15 cellular contexts compared by ENCODE assay signal in genomic region chr11:93605638-93606037, GRCh38. TPM values are rescaled to one million over a fixed set of nuclear protein-coding genes. Genes with fewer than 3 reads are reported as not detected.
DNase-seq lines count a peak whose midpoint lies in the region; ATAC-seq and TF ChIP-seq lines count a peak whose summit lies in the region.
"Had no signal": no experiment of that assay in that cellular context is flagged by ENCODE, and none has a peak within 500 bp of the region (broad histone marks: within the 10 kb centered on the region; RNA-seq: fewer than 3 reads in every experiment).

No MANE protein-coding gene starts in this region.

- H3K27ac ChIP-seq in PC-9 (no peak overlapping the region), neural cell (ENCODE audit: low read length) (peak overlapping the region; percentile 73)
- H3K27ac ChIP-seq: 22Rv1, A549, C4-2B had no signal

- intact Hi-C loops in PC-9 (cut with micrococcal nuclease; ENCODE audit: unreplicated experiment) = no loop called here

- H3K36me3 ChIP-seq in PC-9 (ENCODE audit: low read depth) (no peaks in the 10 kb centered on the region), neural cell (ENCODE audit: insufficient read depth, low read length) (no peaks in the 10 kb centered on the region)
- H3K36me3 ChIP-seq: HAP-1 had no signal

- H3K4me2 ChIP-seq in PC-9 (no peak overlapping the region), neural cell (ENCODE audit: low read length) (peak overlapping the region; percentile 57)
- H3K4me2 ChIP-seq: A549 had no signal

- H3K79me2 ChIP-seq in PC-9 (ENCODE audit: low read depth) (no peaks in the 10 kb centered on the region), neural cell (replicated peaks; ENCODE audit: insufficient read depth, low read length) (no peaks in the 10 kb centered on the region)

- H3K4me1 ChIP-seq in PC-9 (replicated peaks; ENCODE audit: insufficient read depth) = no peaks in the 10 kb centered on the region
- H3K4me1 ChIP-seq: A549, HAP-1 had no signal

- H3F3A ChIP-seq in PC-9 (ENCODE audit: insufficient read depth, low read depth) = no peaks in the 10 kb centered on the region
- peaks cover 3% of the 10 kb centered on the region for H3F3A ChIP-seq in neural cell (ENCODE audit: insufficient read depth, low read length, poor library complexity, severe bottlenecking)

- TF ChIP-seq RAD21 in neural cell (conservative IDR thresholded peaks at IDR 0.05) = peak; percentile 22

- POLR2A ChIA-PET in PC-9 (lab: Charles Lee; ENCODE audit: unreplicated experiment) = no interaction called here

- peak; percentile 95 for TF ChIP-seq EP300 in neural cell (conservative IDR thresholded peaks at IDR 0.05; ENCODE audit: poor library complexity, severe bottlenecking)

- H2AFZ ChIP-seq in PC-9 (0 out of 2 replicates have a peak overlapping the region, but pooled peaks have one; percentile 17), neural cell (ENCODE audit: low read depth, low read length) (no peak overlapping the region)

- H3K9me2 ChIP-seq in PC-9 (ENCODE audit: insufficient read depth) (no peaks in the 10 kb centered on the region), neural cell (ENCODE audit: insufficient read depth, low read length) (no peaks in the 10 kb centered on the region)

- H3K9me3 ChIP-seq in PC-9 (ENCODE audit: insufficient read depth, low read depth) (no peaks in the 10 kb centered on the region), neural cell (ENCODE audit: low read length) (no peaks in the 10 kb centered on the region)
- H3K9me3 ChIP-seq: A549, Caco-2, HAP-1 had no signal

- TF ChIP-seq CTCF in PC-9 (conservative IDR thresholded peaks at IDR 0.05) (no peak), neural cell (IDR thresholded peaks at IDR 0.05; ENCODE audit: poor library complexity, severe bottlenecking) (no peak)

- no peaks in the 10 kb centered on the region for H3K27me3 ChIP-seq in PC-9 (ENCODE audit: insufficient read depth, low read depth)
- H3K27me3 ChIP-seq in neural cell (ENCODE audit: insufficient read depth, low read depth, low read length) = no peaks in the 10 kb centered on the region

- no TSS peak for BruUV-seq in PC-9 (replicated peaks; lab: Mats Ljungman, UMichigan)

- no peak for ATAC-seq in stimulated activated naive CD8-positive, alpha-beta T cell treated with anti-CD3 and anti-CD28 coated beads, Interleukin-15, Interleukin-2, amounts not matched to agents 100 U/mL and 50 U/mL, for 24 hours
- no peak for ATAC-seq in GM19351 (IDR thresholded peaks at IDR 0.05; ENCODE audit: unreplicated experiment)
- ATAC-seq: A549 had no signal

- no peak overlapping the region for H3K4me3 ChIP-seq in PC-9
- H3K4me3 ChIP-seq in neural cell (ENCODE audit: low read length) = peak overlapping the region; percentile 45
- H3K4me3 ChIP-seq: A549, HAP-1 had no signal

- DNase-seq in NCI-H82 (lab: John Stamatoyannopoulos, UW) (peak; percentile 9), NCI-H82 treated with DMSO at 0.1 percent for 48 hours (lab: John Stamatoyannopoulos, UW; ENCODE audit: unreplicated experiment) (no peak), PC-9 (no peak), NCI-H510A treated with DMSO at 0.1 percent for 48 hours (lab: John Stamatoyannopoulos, UW) (no peak)
- no peak for DNase-seq in stimulated activated naive CD8-positive, alpha-beta T cell treated with anti-CD3 and anti-CD28 coated beads, Interleukin-15, Interleukin-2, amounts not matched to agents 100 U/mL and 50 U/mL, for 24 hours
- DNase-seq: AML-193; Caco-2; CD4-positive, alpha-beta T cell; IMR-90 had no signal

- peak overlapping the region; percentile 6 for H3K9ac ChIP-seq in neural cell (ENCODE audit: low read length)

- H4K20me1 ChIP-seq in PC-9 (ENCODE audit: insufficient read depth) = no peaks in the 10 kb centered on the region
- H4K20me1 ChIP-seq in neural cell (ENCODE audit: insufficient read depth) = no peaks in the 10 kb centered on the region

- CTCF ChIA-PET in PC-9 (lab: Charles Lee) = no interaction called here

TF ChIP-seq in neural cell, 6 proteins besides CTCF, POLR2A, EP300 and RAD21:
- TF ChIP-seq TAF1 (IDR thresholded peaks at IDR 0.05; ENCODE audit: low read depth) = no peak
- no peak for TF ChIP-seq MXI1 (conservative IDR thresholded peaks at IDR 0.05; ENCODE audit: poor library complexity, severe bottlenecking)
- TF ChIP-seq SMC3 (conservative IDR thresholded peaks at IDR 0.05; ENCODE audit: poor library complexity) = no peak
- TF ChIP-seq POLR2AphosphoS5 (IDR thresholded peaks at IDR 0.05) = peak; percentile 88
- peak; percentile 55 for TF ChIP-seq REST (IDR thresholded peaks at IDR 0.05; ENCODE audit: borderline replicate concordance)
- TF ChIP-seq EZH2 (IDR thresholded peaks at IDR 0.05; ENCODE audit: borderline replicate concordance, insufficient read depth, low read length, poor library complexity, severe bottlenecking) = no peak

RNA-seq across cellular contexts. Expression of gene CEP295, which starts 55.8 kb away (rescaled TPM):
- total RNA-seq in PC-9 (2021) = 13.0 and 15.0 TPM in 2 replicates
- 21.2 and 24.0 TPM in 2 replicates for polyA plus RNA-seq in neural cell
- polyA minus RNA-seq in neural cell = 45.3 and 58.3 TPM in 2 replicates
